In genomic region chr14:95207475-95208253, GRCh38 we compare ENCODE assay signal across 1 cellular context.
TF ChIP-seq lines count a peak whose summit lies in the region.

No MANE protein-coding gene starts in this region.

TF ChIP-seq in GM12878, 131 proteins besides CTCF, POLR2A, EP300 and RAD21 (continued from another document):
- TF ChIP-seq, protein P1, sequence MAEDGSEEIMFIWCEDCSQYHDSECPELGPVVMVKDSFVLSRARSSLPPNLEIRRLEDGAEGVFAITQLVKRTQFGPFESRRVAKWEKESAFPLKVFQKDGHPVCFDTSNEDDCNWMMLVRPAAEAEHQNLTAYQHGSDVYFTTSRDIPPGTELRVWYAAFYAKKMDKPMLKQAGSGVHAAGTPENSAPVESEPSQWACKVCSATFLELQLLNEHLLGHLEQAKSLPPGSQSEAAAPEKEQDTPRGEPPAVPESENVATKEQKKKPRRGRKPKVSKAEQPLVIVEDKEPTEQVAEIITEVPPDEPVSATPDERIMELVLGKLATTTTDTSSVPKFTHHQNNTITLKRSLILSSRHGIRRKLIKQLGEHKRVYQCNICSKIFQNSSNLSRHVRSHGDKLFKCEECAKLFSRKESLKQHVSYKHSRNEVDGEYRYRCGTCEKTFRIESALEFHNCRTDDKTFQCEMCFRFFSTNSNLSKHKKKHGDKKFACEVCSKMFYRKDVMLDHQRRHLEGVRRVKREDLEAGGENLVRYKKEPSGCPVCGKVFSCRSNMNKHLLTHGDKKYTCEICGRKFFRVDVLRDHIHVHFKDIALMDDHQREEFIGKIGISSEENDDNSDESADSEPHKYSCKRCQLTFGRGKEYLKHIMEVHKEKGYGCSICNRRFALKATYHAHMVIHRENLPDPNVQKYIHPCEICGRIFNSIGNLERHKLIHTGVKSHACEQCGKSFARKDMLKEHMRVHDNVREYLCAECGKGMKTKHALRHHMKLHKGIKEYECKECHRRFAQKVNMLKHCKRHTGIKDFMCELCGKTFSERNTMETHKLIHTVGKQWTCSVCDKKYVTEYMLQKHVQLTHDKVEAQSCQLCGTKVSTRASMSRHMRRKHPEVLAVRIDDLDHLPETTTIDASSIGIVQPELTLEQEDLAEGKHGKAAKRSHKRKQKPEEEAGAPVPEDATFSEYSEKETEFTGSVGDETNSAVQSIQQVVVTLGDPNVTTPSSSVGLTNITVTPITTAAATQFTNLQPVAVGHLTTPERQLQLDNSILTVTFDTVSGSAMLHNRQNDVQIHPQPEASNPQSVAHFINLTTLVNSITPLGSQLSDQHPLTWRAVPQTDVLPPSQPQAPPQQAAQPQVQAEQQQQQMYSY (CRISPR knock-in tag; IDR thresholded peaks at IDR 0.05): no peak
- TF ChIP-seq SMAD5 (IDR thresholded peaks at IDR 0.05; ENCODE audit: low read depth) (peak; percentile 42), CHD1 (IDR thresholded peaks at IDR 0.05; ENCODE audit: low read depth, low read length) (no peak), ZSCAN29 (IDR thresholded peaks at IDR 0.05) (no peak), NR2C1 (IDR thresholded peaks at IDR 0.05) (no peak), ATF3 (IDR thresholded peaks at IDR 0.05; ENCODE audit: borderline replicate concordance, extremely low read depth, low read depth, low read length) (no peak), CREB1 (IDR thresholded peaks at IDR 0.05; ENCODE audit: low read depth) (no peak), MXI1 (IDR thresholded peaks at IDR 0.05; ENCODE audit: low read depth, low read length) (no peak), ZBED1 (IDR thresholded peaks at IDR 0.05; ENCODE audit: borderline replicate concordance) (peak; percentile 22; the same call in 1 of the 2 replicates), IKZF1 (conservative IDR thresholded peaks at IDR 0.05) (0 out of 2 replicates have a peak, but pooled peaks have one; percentile 14), SP1 (IDR thresholded peaks at IDR 0.05; ENCODE audit: low read depth, low read length) (no peak), RBBP5 (conservative IDR thresholded peaks at IDR 0.05) (no peak), FOXM1 (IDR thresholded peaks at IDR 0.05; ENCODE audit: low read depth, low read length) (no peak), RFX5 (IDR thresholded peaks at IDR 0.05; ENCODE audit: low read depth, low read length) (no peak), ELK1 (IDR thresholded peaks at IDR 0.05; ENCODE audit: low read depth, low read length) (no peak), FOXK2 (IDR thresholded peaks at IDR 0.05) (no peak), CBFB (IDR thresholded peaks at IDR 0.05; ENCODE audit: low read depth) (no peak), JUNB (IDR thresholded peaks at IDR 0.05) (peak; percentile 43; the same call in 1 of the 2 replicates), ESRRA (IDR thresholded peaks at IDR 0.05; ENCODE audit: low read length) (no peak), RELA (IDR thresholded peaks at IDR 0.05; ENCODE audit: borderline replicate concordance, partially characterized antibody) (no peak), ZBTB33 (IDR thresholded peaks at IDR 0.05) (no peak), KDM1A (IDR thresholded peaks at IDR 0.05; ENCODE audit: borderline replicate concordance) (no peak), RELB (IDR thresholded peaks at IDR 0.05; ENCODE audit: low read depth) (no peak), LARP7 (IDR thresholded peaks at IDR 0.05) (no peak), KLF5 (IDR thresholded peaks at IDR 0.05; ENCODE audit: partially characterized antibody) (no peak), BRCA1 (IDR thresholded peaks at IDR 0.05; ENCODE audit: low read depth, low read length) (no peak), SMARCA5 (IDR thresholded peaks at IDR 0.05) (0 out of 2 replicates have a peak, but pooled peaks have one; percentile 41), TCF7 (IDR thresholded peaks at IDR 0.05; ENCODE audit: borderline replicate concordance) (no peak), CBX3 (IDR thresholded peaks at IDR 0.05; ENCODE audit: borderline replicate concordance, low read depth) (no peak), PML (IDR thresholded peaks at IDR 0.05; ENCODE audit: low read length) (peak; percentile 68; the same call in 1 of the 2 replicates)
- TF ChIP-seq, protein P2, sequence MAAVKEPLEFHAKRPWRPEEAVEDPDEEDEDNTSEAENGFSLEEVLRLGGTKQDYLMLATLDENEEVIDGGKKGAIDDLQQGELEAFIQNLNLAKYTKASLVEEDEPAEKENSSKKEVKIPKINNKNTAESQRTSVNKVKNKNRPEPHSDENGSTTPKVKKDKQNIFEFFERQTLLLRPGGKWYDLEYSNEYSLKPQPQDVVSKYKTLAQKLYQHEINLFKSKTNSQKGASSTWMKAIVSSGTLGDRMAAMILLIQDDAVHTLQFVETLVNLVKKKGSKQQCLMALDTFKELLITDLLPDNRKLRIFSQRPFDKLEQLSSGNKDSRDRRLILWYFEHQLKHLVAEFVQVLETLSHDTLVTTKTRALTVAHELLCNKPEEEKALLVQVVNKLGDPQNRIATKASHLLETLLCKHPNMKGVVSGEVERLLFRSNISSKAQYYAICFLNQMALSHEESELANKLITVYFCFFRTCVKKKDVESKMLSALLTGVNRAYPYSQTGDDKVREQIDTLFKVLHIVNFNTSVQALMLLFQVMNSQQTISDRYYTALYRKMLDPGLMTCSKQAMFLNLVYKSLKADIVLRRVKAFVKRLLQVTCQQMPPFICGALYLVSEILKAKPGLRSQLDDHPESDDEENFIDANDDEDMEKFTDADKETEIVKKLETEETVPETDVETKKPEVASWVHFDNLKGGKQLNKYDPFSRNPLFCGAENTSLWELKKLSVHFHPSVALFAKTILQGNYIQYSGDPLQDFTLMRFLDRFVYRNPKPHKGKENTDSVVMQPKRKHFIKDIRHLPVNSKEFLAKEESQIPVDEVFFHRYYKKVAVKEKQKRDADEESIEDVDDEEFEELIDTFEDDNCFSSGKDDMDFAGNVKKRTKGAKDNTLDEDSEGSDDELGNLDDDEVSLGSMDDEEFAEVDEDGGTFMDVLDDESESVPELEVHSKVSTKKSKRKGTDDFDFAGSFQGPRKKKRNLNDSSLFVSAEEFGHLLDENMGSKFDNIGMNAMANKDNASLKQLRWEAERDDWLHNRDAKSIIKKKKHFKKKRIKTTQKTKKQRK (IDR thresholded peaks at IDR 0.05; ENCODE audit: low read depth, low read length): no peak
